Comparison of ENCODE assay signal across 8 cellular contexts in genomic region chr5:78509884-78510769, GRCh38.
DNase-seq lines count a peak whose midpoint lies in the region; ATAC-seq and TF ChIP-seq lines count a peak whose summit lies in the region.

No MANE protein-coding gene starts in this region.

- H3K4me3 ChIP-seq in HAP-1 (peak overlapping the region; percentile 16), ovary (peak overlapping the region; percentile 30)

- no peak overlapping the region for H3K27ac ChIP-seq in ovary

- in situ Hi-C loops in HAP-1 (cut with MboI; ENCODE audit: low sequenced_read_pairs), result no loop called here

- peak; percentile 16 for TF ChIP-seq CTCF in GM12873 (IDR thresholded peaks at IDR 0.05; ENCODE audit: insufficient read depth, low read depth, low read length, missing control alignments)
- no peak for TF ChIP-seq CTCF in ovary (IDR thresholded peaks at IDR 0.05)

- H3K4me1 ChIP-seq in HAP-1 (peaks cover 20% of the 10 kb centered on the region), ovary (ENCODE audit: insufficient read depth) (peaks cover 8% of the 10 kb centered on the region)

- H3K36me3 ChIP-seq in HAP-1 (replicated peaks), result no peaks in the 10 kb centered on the region
- no peaks in the 10 kb centered on the region for H3K36me3 ChIP-seq in ovary

- no peaks in the 10 kb centered on the region for H3K27me3 ChIP-seq in HAP-1 (ENCODE audit: low read depth)
- no peaks in the 10 kb centered on the region for H3K27me3 ChIP-seq in ovary

- H3K9me3 ChIP-seq in HAP-1 (no peaks in the 10 kb centered on the region; the same call in 1 of the 2 replicates), ovary (no peaks in the 10 kb centered on the region)

- TF ChIP-seq POLR2A in ovary (IDR thresholded peaks at IDR 0.05), result no peak

- TF ChIP-seq EP300 in ovary (IDR thresholded peaks at IDR 0.05), result no peak

- intact Hi-C loops in Right ventricle myocardium inferior (cut with DNase I), result no loop called here
- intact Hi-C loops in ovary (cut with DNase I), result no loop called here

- DNase-seq in HAP-1 (ENCODE audit: low spot score in 2 of 2) (peak; percentile 17 to 75), NCI-H1105 treated with DMSO at 0.1 percent for 48 hours (lab: John Stamatoyannopoulos, UW) (peak; percentile 29), Right ventricle myocardium inferior (ENCODE audit: missing footprints) (peak; percentile 93), ovary (peak in 4 of 5 donors; percentile 21 to 65 (median 53)), NK-92 (lab: John Stamatoyannopoulos, UW; ENCODE audit: unreplicated experiment) (no peak)
- peak; percentile 25 for DNase-seq in activated naive CD4-positive, alpha-beta T cell treated with Interleukin-2 at 50 U/mL for 16 hours

- ATAC-seq in Right ventricle myocardium inferior, result peak; percentile 90
- ATAC-seq in HG02973 (IDR thresholded peaks at IDR 0.05; ENCODE audit: unreplicated experiment), result no peak

- 38 to 49% (median 42%) methylated on average over 54 to 61 of the region's 61 CpGs for WGBS in ovary, 3 donors
